ENCODE assay signal across 19 cellular contexts in genomic region chr9:21788752-21789151, GRCh38. TPM values are rescaled to one million over a fixed set of nuclear protein-coding genes. Genes with fewer than 3 reads are reported as not detected.
DNase-seq lines count a peak whose midpoint lies in the region; ATAC-seq and TF ChIP-seq lines count a peak whose summit lies in the region.
"Had no signal": no experiment of that assay in that cellular context is flagged by ENCODE, and none has a peak within 500 bp of the region (broad histone marks: within the 10 kb centered on the region; RNA-seq: fewer than 3 reads in every experiment).

No MANE protein-coding gene starts in this region.

- H3K9me2 ChIP-seq in GM23248 (ENCODE audit: insufficient read depth) (no peaks in the 10 kb centered on the region), PC-9 (ENCODE audit: insufficient read depth) (no peaks in the 10 kb centered on the region)
- H3K9me2 ChIP-seq: SK-N-SH had no signal

- H3K4me1 Mint-ChIP-seq in progenitor cell of endocrine pancreas (ENCODE audit: low read depth): peaks cover 14% of the 10 kb centered on the region

- TF ChIP-seq CTCF in PC-9 (conservative IDR thresholded peaks at IDR 0.05): no peak
- no peak for TF ChIP-seq CTCF in fibroblast of mammary gland (conservative IDR thresholded peaks at IDR 0.05; ENCODE audit: control insufficient read depth, insufficient read depth, low read depth, low read length)
- TF ChIP-seq CTCF in progenitor cell of endocrine pancreas (IDR thresholded peaks at IDR 0.05; ENCODE audit: unreplicated experiment): no peak

- 0 out of 2 replicates have a peak overlapping the region, but pooled peaks have one; percentile 40 for H3K9ac ChIP-seq in GM23248
- H3K9ac ChIP-seq: SK-N-SH had no signal

- H3K9me3 ChIP-seq in GM23248 (ENCODE audit: low read depth): no peaks in the 10 kb centered on the region
- H3K9me3 ChIP-seq in PC-9 (ENCODE audit: insufficient read depth, low read depth): no peaks in the 10 kb centered on the region
- H3K9me3 ChIP-seq: heart right ventricle, ovary, right atrium auricular region, SK-N-SH, testis had no signal

- DNase-seq in GM23248 (peak; percentile 3), PC-9 (peak in 1 of 2 experiments; percentile 84), fibroblast of mammary gland (ENCODE audit: low read depth) (peak; percentile 16), progenitor cell of endocrine pancreas (ENCODE audit: low spot score, unreplicated experiment) (no peak), NCI-H774 (lab: John Stamatoyannopoulos, UW) (no peak), SK-N-DZ (ENCODE audit: low spot score) (no peak), RKO (ENCODE audit: low spot score) (no peak)
- DNase-seq: natural killer cell; stimulated activated CD4-positive, alpha-beta T cell treated with anti-CD3 and anti-CD28 coated beads, Interleukin-12 subunit alpha, Interleukin-12 subunit beta, amount 100 ng/mL, for 4 hours had no signal

- in situ Hi-C loops in GM23248 (cut with MboI): loop anchor here (25.0 kb wide), 1 partner anchor 551 kb away; the partner anchor contains the start of genes IFNA14 and IFNA17

- H4K20me1 ChIP-seq in GM23248 (ENCODE audit: insufficient read depth) (no peaks in the 10 kb centered on the region), PC-9 (ENCODE audit: insufficient read depth) (no peaks in the 10 kb centered on the region)

- peak overlapping the region; percentile 12 for H3K4me3 Mint-ChIP-seq in progenitor cell of endocrine pancreas (ENCODE audit: low read depth)
- H3K4me3 Mint-ChIP-seq: natural killer cell; stimulated activated naive B cell treated with anti-CD40 and anti-IgM and Interleukin-4, amounts not matched to agents 10 μg/mL and 1 μg/mL and 100 μg/mL, for 72 hours had no signal

- H3F3A ChIP-seq in GM23248 (ENCODE audit: insufficient read depth) (peaks cover 6% of the 10 kb centered on the region; the same call in 1 of the 2 replicates), PC-9 (ENCODE audit: insufficient read depth, low read depth) (peaks cover 5% of the 10 kb centered on the region; the same call in 1 of the 2 replicates)

- BruUV-seq in PC-9 (replicated peaks; lab: Mats Ljungman, UMichigan): no TSS peak

- H3K27me3 Mint-ChIP-seq in progenitor cell of endocrine pancreas: no peaks in the 10 kb centered on the region

- CTCF ChIA-PET in PC-9 (lab: Charles Lee): interaction anchor here (0.6 to 1.3 kb wide), 8 partner anchors 70 to 553 kb away, joined by 3 to 7 read pairs (median 3); no protein-coding TSS in a partner anchor

- no peak for ATAC-seq in HG02642 (IDR thresholded peaks at IDR 0.05; ENCODE audit: poor library complexity, unreplicated experiment)

- H3K36me3 ChIP-seq in GM23248 (ENCODE audit: low read depth): no peaks in the 10 kb centered on the region
- no peaks in the 10 kb centered on the region for H3K36me3 ChIP-seq in PC-9 (ENCODE audit: low read depth)
- H3K36me3 ChIP-seq: cardiac muscle cell, heart right ventricle, ovary, right atrium auricular region had no signal

- no peaks in the 10 kb centered on the region for H3K36me3 Mint-ChIP-seq in progenitor cell of endocrine pancreas (ENCODE audit: insufficient read depth)
- H3K36me3 Mint-ChIP-seq: natural killer cell; stimulated activated naive B cell treated with anti-CD40 and anti-IgM and Interleukin-4, amounts not matched to agents 10 μg/mL and 1 μg/mL and 100 μg/mL, for 72 hours had no signal

- no peak overlapping the region for H3K27ac ChIP-seq in GM23248
- peak overlapping the region; percentile 76 for H3K27ac ChIP-seq in PC-9
- H3K27ac ChIP-seq: C4-2B, cardiac muscle cell, heart right ventricle, ovary, right atrium auricular region, testis had no signal

- POLR2A ChIA-PET in PC-9 (lab: Charles Lee; ENCODE audit: unreplicated experiment): interaction anchor here (0.7 kb wide), 1 partner anchor 229 kb away, joined by 6 read pairs; no protein-coding TSS in a partner anchor

- peaks cover 12% of the 10 kb centered on the region; the same call in 1 of the 2 replicates for H3K79me2 ChIP-seq in GM23248 (ENCODE audit: insufficient read depth)
- H3K79me2 ChIP-seq in PC-9 (ENCODE audit: low read depth): no peaks in the 10 kb centered on the region

- H3K4me2 ChIP-seq in GM23248 (ENCODE audit: unreplicated experiment): no peak overlapping the region
- peak overlapping the region; percentile 76 for H3K4me2 ChIP-seq in PC-9

- peak overlapping the region; percentile 76 for H2AFZ ChIP-seq in GM23248
- H2AFZ ChIP-seq in PC-9: 0 out of 2 replicates have a peak overlapping the region, but pooled peaks have one; percentile 55

- no peaks in the 10 kb centered on the region for H3K9me3 Mint-ChIP-seq in progenitor cell of endocrine pancreas (ENCODE audit: low read depth)
- H3K9me3 Mint-ChIP-seq: activated T-cell treated with anti-CD3 and anti-CD28 coated beads, Interleukin-2, amount 50 U/mL, for 4 hours; natural killer cell; stimulated activated naive B cell treated with anti-CD40 and anti-IgM and Interleukin-4, amounts not matched to agents 10 μg/mL and 1 μg/mL and 100 μg/mL, for 72 hours had no signal

- H3K4me1 ChIP-seq in GM23248 (ENCODE audit: insufficient read depth): peaks cover 14% of the 10 kb centered on the region
- peaks cover 18% of the 10 kb centered on the region for H3K4me1 ChIP-seq in PC-9 (replicated peaks; ENCODE audit: insufficient read depth)
- H3K4me1 ChIP-seq: heart right ventricle, right atrium auricular region, testis had no signal

- H3K27ac Mint-ChIP-seq in progenitor cell of endocrine pancreas: peak overlapping the region; percentile 46
- H3K27ac Mint-ChIP-seq: natural killer cell; stimulated activated naive B cell treated with anti-CD40 and anti-IgM and Interleukin-4, amounts not matched to agents 10 μg/mL and 1 μg/mL and 100 μg/mL, for 72 hours had no signal

- H3K27me3 ChIP-seq in GM23248 (replicated peaks; ENCODE audit: insufficient read depth): no peaks in the 10 kb centered on the region
- H3K27me3 ChIP-seq in PC-9 (ENCODE audit: insufficient read depth, low read depth): no peaks in the 10 kb centered on the region
- H3K27me3 ChIP-seq: ovary, right atrium auricular region, testis had no signal

- H3K4me3 ChIP-seq in GM23248 (no peak overlapping the region), PC-9 (peak overlapping the region; percentile 36; the same call in 1 of the 2 replicates), fibroblast of mammary gland (ENCODE audit: control insufficient read depth, low read depth, low read length) (no peak overlapping the region)
- H3K4me3 ChIP-seq: cardiac muscle cell, testis had no signal

- WGBS in GM23248 (ENCODE audit: low coverage in 1 of 2, low lambda C conversion rate in 2 of 2, missing lambda C conversion rate in 2 of 2), 2 experiments: 72% methylated on average over 6 of the region's 6 CpGs

- intact Hi-C loops in PC-9 (cut with micrococcal nuclease; ENCODE audit: unreplicated experiment): loop anchor here (1.0 to 5.0 kb wide), 8 partner anchors 80 to 536 kb away; no protein-coding TSS in a partner anchor

RNA-seq across cellular contexts. Expression of gene MTAP, which starts 13.7 kb away (rescaled TPM):
- total RNA-seq in GM23248 (2014; rRNA removed; shearing (Covaris generic)): 26.7 and 29.8 TPM in 2 replicates
- 44.8 and 47.8 TPM in 2 replicates for polyA plus RNA-seq in GM23248 (2016; fragmentation: Nextera tagmentation; extraction: Ambion mirVana)
- 44.1 and 46.1 TPM in 2 replicates for total RNA-seq in PC-9 (2021)
- 73.4 and 85.9 TPM in 2 replicates for total RNA-seq in progenitor cell of endocrine pancreas
- polyA plus RNA-seq in SK-N-DZ (2014; cell fraction: cytosol; rRNA removed): 14.9 and 20.7 TPM in 2 replicates
- 6.3 and 6.9 TPM in 2 replicates for polyA plus RNA-seq in SK-N-DZ (2014; cell fraction: nucleus; rRNA removed)

Comparison
In these comparisons a context has a peak if more than half of its experiments do, and no peak if none do; other contexts are left out.
1. DNase-seq: peak in GM23248 (single experiment) and fibroblast of mammary gland (single experiment); none in progenitor cell of endocrine pancreas (single experiment), NCI-H774 (single experiment), SK-N-DZ (single experiment) and RKO (single experiment).